In genomic region chr10:64465653-64466052, GRCh38 we compare ENCODE assay signal across 3 cellular contexts.
"Had no signal": no experiment of that assay in that cellular context is flagged by ENCODE, and none has a peak within 500 bp of the region (broad histone marks: within the 10 kb centered on the region; RNA-seq: fewer than 3 reads in every experiment).

No MANE protein-coding gene starts in this region.

- ATAC-seq: GM12878 had no signal

- H3K4me3 ChIP-seq: GM12878 had no signal

- DNase-seq: GDM1, GF-D8 had no signal
